29 cellular contexts compared by ENCODE assay signal in the genomic region with DNA sequence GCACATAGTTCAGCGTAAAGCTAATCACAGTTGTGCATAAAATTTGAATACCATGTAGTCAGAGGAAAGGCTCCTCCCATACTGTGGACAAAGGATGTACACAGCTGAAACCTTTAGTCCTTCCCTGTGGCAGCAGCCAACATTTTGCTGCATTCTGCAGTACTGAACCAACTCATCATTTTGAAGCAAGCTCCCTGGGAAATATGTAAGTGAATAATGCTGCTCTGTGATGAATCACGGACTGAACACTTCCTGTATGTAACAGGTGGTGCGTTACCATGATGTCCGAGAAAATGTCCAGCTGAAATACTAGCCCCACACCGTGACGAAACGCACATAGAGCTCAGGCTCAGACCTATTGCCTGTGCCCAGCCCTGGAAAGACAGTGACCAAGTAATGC.
A peak's percentile ranks its signal among the peaks of the same experiment; 100 is the strongest.
DNase-seq lines count a peak whose midpoint lies in the region; ATAC-seq and TF ChIP-seq lines count a peak whose summit lies in the region.
"Had no signal": no experiment of that assay in that cellular context is flagged by ENCODE, and none has a peak within 500 bp of the region (broad histone marks: within the 10 kb centered on the region; RNA-seq: fewer than 3 reads in every experiment).

No MANE protein-coding gene starts in this region.

- no peaks in the 10 kb centered on the region for H3K9me3 Mint-ChIP-seq in stimulated activated effector memory CD8-positive, alpha-beta T cell treated with anti-CD3 and anti-CD28 coated beads, Interleukin-12 subunit alpha, Interleukin-12 subunit beta, amount 100 ng/mL, for 72 hours
- H3K9me3 Mint-ChIP-seq: activated naive CD4-positive, alpha-beta T cell treated with anti-CD3 and anti-CD28 coated beads, Interleukin-2, amount 50 U/mL, for 72 hours; neural progenitor cell; T-helper 1 cell treated with Interleukin-12 subunit alpha and Interleukin-12 subunit beta and Interleukin-4 antibody, amounts not matched to agents 30 μg/mL and 1 μg/mL, for 36 hours had no signal

- H3K36me3 ChIP-seq in Karpas-422 (ENCODE audit: insufficient read depth, low read length), result no peaks in the 10 kb centered on the region
- H3K36me3 ChIP-seq: breast epithelium, esophagus muscularis mucosa, neural progenitor cell had no signal

- H3K27ac ChIP-seq in Karpas-422 (ENCODE audit: low read length), result no peak overlapping the region
- H3K27ac ChIP-seq: breast epithelium, C4-2B, esophagus muscularis mucosa, HL-60, neural progenitor cell, VCaP had no signal

- H3K4me1 ChIP-seq in Karpas-422 (ENCODE audit: low read length), result no peaks in the 10 kb centered on the region
- H3K4me1 ChIP-seq: breast epithelium, neural progenitor cell had no signal

- H3K4me1 Mint-ChIP-seq in stimulated activated effector memory CD8-positive, alpha-beta T cell treated with anti-CD3 and anti-CD28 coated beads, Interleukin-12 subunit alpha, Interleukin-12 subunit beta, amount 100 ng/mL, for 72 hours, result no peaks in the 10 kb centered on the region
- H3K4me1 Mint-ChIP-seq: neural progenitor cell had no signal

- H3K27me3 ChIP-seq in Karpas-422 (ENCODE audit: low read length), result no peaks in the 10 kb centered on the region
- H3K27me3 ChIP-seq: breast epithelium, esophagus muscularis mucosa, neural progenitor cell had no signal

- H2AFZ ChIP-seq in Karpas-422 (ENCODE audit: low read length), result no peak overlapping the region
- H2AFZ ChIP-seq: neural progenitor cell had no signal

- no peak for TF ChIP-seq CTCF in choroid plexus epithelial cell (conservative IDR thresholded peaks at IDR 0.05; ENCODE audit: low read depth, low read length)

- no peak for ATAC-seq in HG03354 (IDR thresholded peaks at IDR 0.05; ENCODE audit: poor library complexity, severe bottlenecking, unreplicated experiment)
- no peak for ATAC-seq in stimulated activated effector memory CD8-positive, alpha-beta T cell treated with anti-CD3 and anti-CD28 coated beads, Interleukin-12 subunit alpha, Interleukin-12 subunit beta, amount 100 ng/mL, for 72 hours
- ATAC-seq: activated CD8-positive, alpha-beta T cell treated with anti-CD3 and anti-CD28 coated beads, Interleukin-2, amount 10 ng/mL, durations not matched to agents 7 days and 5 days; activated naive CD4-positive, alpha-beta T cell treated with anti-CD3 and anti-CD28 coated beads, Interleukin-2, amount 50 U/mL, for 72 hours had no signal

- no peak overlapping the region for H3K9ac ChIP-seq in Karpas-422 (ENCODE audit: low read length)
- H3K9ac ChIP-seq: neural progenitor cell had no signal

- peak; percentile 35 for DNase-seq in A172 (ENCODE audit: low spot score)
- peak; percentile 60 for DNase-seq in M059J (ENCODE audit: low read depth)
- DNase-seq in choroid plexus epithelial cell (ENCODE audit: low read depth), result peak; percentile 81
- DNase-seq in lung microvascular endothelial cell (ENCODE audit: low read depth in 2 of 2), result peak; percentile 31 to 81
- no peak for DNase-seq in stimulated activated effector memory CD8-positive, alpha-beta T cell treated with anti-CD3 and anti-CD28 coated beads, Interleukin-12 subunit alpha, Interleukin-12 subunit beta, amount 100 ng/mL, for 72 hours (ENCODE audit: low spot score in 2 of 2)
- no peak for DNase-seq in Karpas-422
- DNase-seq in inferior parietal cortex (ENCODE audit: extremely low spot score), result no peak
- DNase-seq: 8988T; activated CD8-positive, alpha-beta T cell treated with anti-CD3 and anti-CD28 coated beads, Interleukin-2, amount 10 ng/mL, durations not matched to agents 7 days and 5 days; activated T-cell treated with anti-CD3 and anti-CD28 coated beads, Interleukin-2, amount 50 U/mL, for 48 hours; DMS153; hippocampal formation; KG1; kidney; mesendoderm; NCI-H1092 treated with DMSO at 0.1 percent for 48 hours; NCI-H2107; NCI-H524 treated with DMSO at 0.1 percent for 48 hours; SHP77 treated with DMSO at 0.1 percent for 48 hours; stimulated activated CD4-positive, alpha-beta T cell treated with anti-CD3 and anti-CD28 coated beads, Interleukin-12 subunit alpha, Interleukin-12 subunit beta, amount 100 ng/mL, for 4 hours had no signal

- H4K20me1 ChIP-seq in Karpas-422 (ENCODE audit: insufficient read depth, low read depth, low read length), result no peaks in the 10 kb centered on the region

- no peaks in the 10 kb centered on the region for H3K9me2 ChIP-seq in Karpas-422 (replicated peaks; ENCODE audit: insufficient read depth, low read length)

- no peaks in the 10 kb centered on the region for H3K9me3 ChIP-seq in Karpas-422 (ENCODE audit: low read length)
- H3K9me3 ChIP-seq: breast epithelium, esophagus muscularis mucosa had no signal

- H3K4me3 Mint-ChIP-seq in stimulated activated effector memory CD8-positive, alpha-beta T cell treated with anti-CD3 and anti-CD28 coated beads, Interleukin-12 subunit alpha, Interleukin-12 subunit beta, amount 100 ng/mL, for 72 hours, result no peak overlapping the region
- H3K4me3 Mint-ChIP-seq: activated CD8-positive, alpha-beta T cell treated with anti-CD3 and anti-CD28 coated beads, Interleukin-2, amount 10 ng/mL, durations not matched to agents 7 days and 5 days; neural progenitor cell; T-helper 1 cell treated with Interleukin-12 subunit alpha and Interleukin-12 subunit beta and Interleukin-4 antibody, amounts not matched to agents 30 μg/mL and 1 μg/mL, for 36 hours had no signal

- H3K27ac Mint-ChIP-seq in stimulated activated effector memory CD8-positive, alpha-beta T cell treated with anti-CD3 and anti-CD28 coated beads, Interleukin-12 subunit alpha, Interleukin-12 subunit beta, amount 100 ng/mL, for 72 hours, result no peak overlapping the region
- H3K27ac Mint-ChIP-seq: activated CD8-positive, alpha-beta T cell treated with anti-CD3 and anti-CD28 coated beads, Interleukin-2, amount 10 ng/mL, durations not matched to agents 7 days and 5 days; activated naive CD4-positive, alpha-beta T cell treated with anti-CD3 and anti-CD28 coated beads, Interleukin-2, amount 50 U/mL, for 72 hours; neural progenitor cell; T-helper 1 cell treated with Interleukin-12 subunit alpha and Interleukin-12 subunit beta and Interleukin-4 antibody, amounts not matched to agents 30 μg/mL and 1 μg/mL, for 36 hours had no signal

- no peaks in the 10 kb centered on the region for H3K36me3 Mint-ChIP-seq in stimulated activated effector memory CD8-positive, alpha-beta T cell treated with anti-CD3 and anti-CD28 coated beads, Interleukin-12 subunit alpha, Interleukin-12 subunit beta, amount 100 ng/mL, for 72 hours
- H3K36me3 Mint-ChIP-seq: activated naive CD4-positive, alpha-beta T cell treated with anti-CD3 and anti-CD28 coated beads, Interleukin-2, amount 50 U/mL, for 72 hours; neural progenitor cell had no signal

- H3K79me2 ChIP-seq in Karpas-422 (ENCODE audit: low read length), result no peaks in the 10 kb centered on the region

- H3K4me3 ChIP-seq in choroid plexus epithelial cell (ENCODE audit: low read depth, low read length) (no peak overlapping the region), Karpas-422 (ENCODE audit: low read length) (no peak overlapping the region)
- H3K4me3 ChIP-seq: breast epithelium, esophagus muscularis mucosa, neural progenitor cell had no signal

- H3K4me2 ChIP-seq in Karpas-422 (ENCODE audit: low read depth, low read length, poor library complexity, severe bottlenecking), result no peak overlapping the region
- H3K4me2 ChIP-seq: neural progenitor cell had no signal

Comparison
In these comparisons a context has a peak if more than half of its experiments do, and no peak if none do; other contexts are left out.
1. DNase-seq: peak in A172 (single experiment), M059J (single experiment), choroid plexus epithelial cell (single experiment) and lung microvascular endothelial cell (2 of 2); none in stimulated activated effector memory CD8-positive, alpha-beta T cell treated with anti-CD3 and anti-CD28 coated beads, Interleukin-12 subunit alpha, Interleukin-12 subunit beta, amount 100 ng/mL, for 72 hours (0 of 2), Karpas-422 (single experiment) and inferior parietal cortex (single experiment).